In genomic region chr22:46806789-46807188, GRCh38 we compare ENCODE assay signal across 22 cellular contexts. TPM values are rescaled to one million over a fixed set of nuclear protein-coding genes. Genes with fewer than 3 reads are reported as not detected.
DNase-seq lines count a peak whose midpoint lies in the region; ATAC-seq and TF ChIP-seq lines count a peak whose summit lies in the region.
"Had no signal": no experiment of that assay in that cellular context is flagged by ENCODE, and none has a peak within 500 bp of the region (broad histone marks: within the 10 kb centered on the region; RNA-seq: fewer than 3 reads in every experiment).

No MANE protein-coding gene starts in this region.

- POLR2A ChIA-PET in activated CD4-positive, alpha-beta T cell treated with anti-CD3 and anti-CD28 coated beads, Interleukin-2, amount 10 ng/mL, durations not matched to agents 7 days and 5 days (lab: Charles Lee), result no interaction called here

- peaks cover 34% of the 10 kb centered on the region for H3K4me1 Mint-ChIP-seq in activated CD4-positive, alpha-beta T cell treated with anti-CD3 and anti-CD28 coated beads, Interleukin-2, amount 10 ng/mL, durations not matched to agents 7 days and 5 days
- peaks cover 24% of the 10 kb centered on the region for H3K4me1 Mint-ChIP-seq in activated CD4-positive, alpha-beta T cell treated with anti-CD3 and anti-CD28 coated beads, Interleukin-2, amount 10 ng/mL, durations not matched to agents 24 days and 14 days
- peaks cover 50 to 66% (median 62%) of the 10 kb centered on the region in 3 donors for H3K4me1 Mint-ChIP-seq in naive B cell

- H3K9ac ChIP-seq in BLaER1 treated with 17β-estradiol and CSF1 and Interleukin-3, amounts not matched to agents 10 nM and 100 nM, result peak overlapping the region in 2 of 11 experiments; percentile 20 to 42; a peak in 1 of 22 replicates
- H3K9ac ChIP-seq in Loucy (ENCODE audit: low read depth, low read length, poor library complexity, severe bottlenecking), result no peak overlapping the region

- peak overlapping the region in 9 of 11 experiments; percentile 50 to 85 (median 75); a peak in 17 of 22 replicates for H3K4me2 ChIP-seq in BLaER1 treated with 17β-estradiol and CSF1 and Interleukin-3, amounts not matched to agents 10 nM and 100 nM
- peak overlapping the region; percentile 13 for H3K4me2 ChIP-seq in Loucy (ENCODE audit: low read depth, low read length, poor library complexity, severe bottlenecking)
- H3K4me2 ChIP-seq: hepatocyte had no signal

- peaks cover 35 to 100% (median 78%) of the 10 kb centered on the region in 11 experiments; a peak in 21 of 22 replicates for H4K20me1 ChIP-seq in BLaER1 treated with 17β-estradiol and CSF1 and Interleukin-3, amounts not matched to agents 10 nM and 100 nM
- peaks cover 4% of the 10 kb centered on the region for H4K20me1 ChIP-seq in Loucy (ENCODE audit: insufficient read depth, low read length, poor library complexity, severe bottlenecking)

- H3K36me3 ChIP-seq in BLaER1 treated with 17β-estradiol and CSF1 and Interleukin-3, amounts not matched to agents 10 nM and 100 nM, result peaks cover 51 to 93% (median 76%) of the 10 kb centered on the region in 11 experiments
- peaks cover 36% of the 10 kb centered on the region for H3K36me3 ChIP-seq in Loucy (ENCODE audit: insufficient read depth, low read length)
- H3K36me3 ChIP-seq in effector memory CD4-positive, alpha-beta T cell (ENCODE audit: control insufficient read depth, insufficient read depth, low read length), result peaks cover 6% of the 10 kb centered on the region
- H3K36me3 ChIP-seq: BE2C, thyroid gland had no signal

- peak overlapping the region in 2 of 11 experiments; percentile 33 to 59; a peak in 4 of 22 replicates for H3K27ac ChIP-seq in BLaER1 treated with 17β-estradiol and CSF1 and Interleukin-3, amounts not matched to agents 10 nM and 100 nM
- no peak overlapping the region for H3K27ac ChIP-seq in effector memory CD4-positive, alpha-beta T cell (ENCODE audit: insufficient read depth, low read length, poor library complexity, severe bottlenecking)
- H3K27ac ChIP-seq: foreskin keratinocyte, hepatocyte, Peyer's patch, thyroid gland, VCaP had no signal

- H3K36me3 Mint-ChIP-seq in activated CD4-positive, alpha-beta T cell treated with anti-CD3 and anti-CD28 coated beads, Interleukin-2, amount 10 ng/mL, durations not matched to agents 7 days and 5 days (ENCODE audit: low read depth), result peaks cover 27% of the 10 kb centered on the region
- H3K36me3 Mint-ChIP-seq in activated CD4-positive, alpha-beta T cell treated with anti-CD3 and anti-CD28 coated beads, Interleukin-2, amount 10 ng/mL, durations not matched to agents 24 days and 14 days (ENCODE audit: low read depth), result peaks cover 37% of the 10 kb centered on the region
- peaks cover 14 to 15% of the 10 kb centered on the region in 2 donors for H3K36me3 Mint-ChIP-seq in naive B cell

- no peaks in the 10 kb centered on the region for H3K9me3 Mint-ChIP-seq in activated CD4-positive, alpha-beta T cell treated with anti-CD3 and anti-CD28 coated beads, Interleukin-2, amount 10 ng/mL, durations not matched to agents 7 days and 5 days
- H3K9me3 Mint-ChIP-seq in activated CD4-positive, alpha-beta T cell treated with anti-CD3 and anti-CD28 coated beads, Interleukin-2, amount 10 ng/mL, durations not matched to agents 24 days and 14 days, result no peaks in the 10 kb centered on the region
- H3K9me3 Mint-ChIP-seq in naive B cell, result no peaks in the 10 kb centered on the region
- H3K9me3 Mint-ChIP-seq: activated naive CD4-positive, alpha-beta T cell treated with anti-CD3 and anti-CD28 coated beads for 36 hours had no signal

- intact Hi-C loops in activated CD4-positive, alpha-beta T cell treated with anti-CD3 and anti-CD28 coated beads, Interleukin-2, amount 10 ng/mL, durations not matched to agents 24 days and 14 days (cut with micrococcal nuclease), result no loop called here

- CTCF ChIA-PET in activated CD4-positive, alpha-beta T cell treated with anti-CD3 and anti-CD28 coated beads, Interleukin-2, amount 10 ng/mL, durations not matched to agents 7 days and 5 days (lab: Charles Lee), result interaction anchor here (0.7 to 0.8 kb wide), 2 partner anchors 8 to 602 kb away, joined by 3 read pairs; no protein-coding TSS in a partner anchor

- no peaks in the 10 kb centered on the region for H3K27me3 Mint-ChIP-seq in activated CD4-positive, alpha-beta T cell treated with anti-CD3 and anti-CD28 coated beads, Interleukin-2, amount 10 ng/mL, durations not matched to agents 7 days and 5 days
- H3K27me3 Mint-ChIP-seq in activated CD4-positive, alpha-beta T cell treated with anti-CD3 and anti-CD28 coated beads, Interleukin-2, amount 10 ng/mL, durations not matched to agents 24 days and 14 days, result no peaks in the 10 kb centered on the region
- H3K27me3 Mint-ChIP-seq in naive B cell, result no peaks in the 10 kb centered on the region
- H3K27me3 Mint-ChIP-seq: progenitor cell of endocrine pancreas had no signal

- H3K9me3 ChIP-seq in BLaER1 treated with 17β-estradiol and CSF1 and Interleukin-3, amounts not matched to agents 10 nM and 100 nM (replicated peaks in 1 of 11), result no peaks in the 10 kb centered on the region
- H3K9me3 ChIP-seq in Loucy (ENCODE audit: insufficient read depth, low read depth, low read length), result no peaks in the 10 kb centered on the region
- no peaks in the 10 kb centered on the region for H3K9me3 ChIP-seq in effector memory CD4-positive, alpha-beta T cell (ENCODE audit: control insufficient read depth, low read length)
- H3K9me3 ChIP-seq: BE2C, Peyer's patch, thyroid gland had no signal

- peaks cover 19% of the 10 kb centered on the region; the same call in 1 of the 2 replicates for H3K79me2 ChIP-seq in Loucy (ENCODE audit: insufficient read depth, low read length)

- peak overlapping the region; percentile 27 for H3K27ac Mint-ChIP-seq in activated CD4-positive, alpha-beta T cell treated with anti-CD3 and anti-CD28 coated beads, Interleukin-2, amount 10 ng/mL, durations not matched to agents 7 days and 5 days
- H3K27ac Mint-ChIP-seq in activated CD4-positive, alpha-beta T cell treated with anti-CD3 and anti-CD28 coated beads, Interleukin-2, amount 10 ng/mL, durations not matched to agents 24 days and 14 days, result no peak overlapping the region
- peak overlapping the region in 5 of 6 donors; percentile 12 to 88 (median 30) for H3K27ac Mint-ChIP-seq in naive B cell
- H3K27ac Mint-ChIP-seq: activated naive CD4-positive, alpha-beta T cell treated with anti-CD3 and anti-CD28 coated beads for 36 hours; progenitor cell of endocrine pancreas had no signal

- H3K4me1 ChIP-seq in BLaER1 treated with 17β-estradiol and CSF1 and Interleukin-3, amounts not matched to agents 10 nM and 100 nM, result peaks cover 4 to 46% (median 35%) of the 10 kb centered on the region in 10 experiments; a peak in 16 of 20 replicates
- H3K4me1 ChIP-seq in Loucy (ENCODE audit: insufficient read depth, low read length, poor library complexity, severe bottlenecking), result peaks cover 7% of the 10 kb centered on the region
- H3K4me1 ChIP-seq in effector memory CD4-positive, alpha-beta T cell (ENCODE audit: control insufficient read depth, insufficient read depth, low read length, poor library complexity, severe bottlenecking), result peaks cover 15% of the 10 kb centered on the region
- H3K4me1 ChIP-seq: BE2C, foreskin keratinocyte had no signal

- H3K4me3 Mint-ChIP-seq in activated CD4-positive, alpha-beta T cell treated with anti-CD3 and anti-CD28 coated beads, Interleukin-2, amount 10 ng/mL, durations not matched to agents 7 days and 5 days, result no peak overlapping the region
- no peak overlapping the region for H3K4me3 Mint-ChIP-seq in activated CD4-positive, alpha-beta T cell treated with anti-CD3 and anti-CD28 coated beads, Interleukin-2, amount 10 ng/mL, durations not matched to agents 24 days and 14 days
- H3K4me3 Mint-ChIP-seq in naive B cell, result peak overlapping the region in 1 of 8 donors; percentile 48
- H3K4me3 Mint-ChIP-seq: activated naive CD4-positive, alpha-beta T cell treated with anti-CD3 and anti-CD28 coated beads for 36 hours had no signal

- no peaks in the 10 kb centered on the region for H3F3A ChIP-seq in Loucy (ENCODE audit: low read depth)

- ATAC-seq in naive B cell (ENCODE audit: low read depth in 2 of 2) (no peak), GM21367 (IDR thresholded peaks at IDR 0.05; ENCODE audit: unreplicated experiment) (no peak)
- ATAC-seq: foreskin keratinocyte; stimulated activated naive CD8-positive, alpha-beta T cell treated with anti-CD3 and anti-CD28 coated beads, Interleukin-15, Interleukin-2, amounts not matched to agents 100 U/mL and 50 U/mL, for 24 hours had no signal

- no peak for TF ChIP-seq CTCF in Loucy (conservative IDR thresholded peaks at IDR 0.05; ENCODE audit: low read length)

- H2AFZ ChIP-seq in Loucy (ENCODE audit: low read length), result no peak overlapping the region
- H2AFZ ChIP-seq: hepatocyte had no signal

- H3K9me2 ChIP-seq in Loucy (replicated peaks; ENCODE audit: low read depth, low read length), result no peaks in the 10 kb centered on the region

- DNase-seq in activated CD4-positive, alpha-beta T cell treated with anti-CD3 and anti-CD28 coated beads, Interleukin-2, amount 10 ng/mL, durations not matched to agents 7 days and 5 days, result no peak
- DNase-seq in activated CD4-positive, alpha-beta T cell treated with anti-CD3 and anti-CD28 coated beads, Interleukin-2, amount 10 ng/mL, durations not matched to agents 24 days and 14 days, result no peak
- DNase-seq in naive B cell (no peak), hepatic stellate cell (ENCODE audit: low spot score) (no peak)
- no peak for DNase-seq in effector memory CD4-positive, alpha-beta T cell
- DNase-seq: activated naive CD4-positive, alpha-beta T cell treated with anti-CD3 and anti-CD28 coated beads for 36 hours; BE2C; EL; foreskin keratinocyte; NCI-H1417; NCI-H2107; NCI-H524; Peyer's patch; stimulated activated CD4-positive, alpha-beta T cell treated with anti-CD3 and anti-CD28 coated beads, Interleukin-2, amount 100 ng/mL, for 24 hours; stimulated activated naive CD8-positive, alpha-beta T cell treated with anti-CD3 and anti-CD28 coated beads, Interleukin-15, Interleukin-2, amounts not matched to agents 100 U/mL and 50 U/mL, for 24 hours; thyroid gland had no signal

- H3K27me3 ChIP-seq in BLaER1 treated with 17β-estradiol and CSF1 and Interleukin-3, amounts not matched to agents 10 nM and 100 nM, result no peaks in the 10 kb centered on the region
- no peaks in the 10 kb centered on the region for H3K27me3 ChIP-seq in Loucy (ENCODE audit: insufficient read depth, low read length, poor library complexity, severe bottlenecking)
- no peaks in the 10 kb centered on the region for H3K27me3 ChIP-seq in effector memory CD4-positive, alpha-beta T cell (replicated peaks; ENCODE audit: control insufficient read depth, insufficient read depth, low read length, poor library complexity, severe bottlenecking)
- H3K27me3 ChIP-seq: BE2C, foreskin keratinocyte, hepatocyte, Peyer's patch, thyroid gland had no signal

- no peak overlapping the region for H3K4me3 ChIP-seq in BLaER1 treated with 17β-estradiol and CSF1 and Interleukin-3, amounts not matched to agents 10 nM and 100 nM
- no peak overlapping the region for H3K4me3 ChIP-seq in Loucy (ENCODE audit: low read length, poor library complexity, severe bottlenecking)
- no peak overlapping the region for H3K4me3 ChIP-seq in effector memory CD4-positive, alpha-beta T cell (ENCODE audit: insufficient read depth, low read depth, low read length, poor library complexity, severe bottlenecking)
- H3K4me3 ChIP-seq: hepatocyte, Peyer's patch, thyroid gland had no signal

RNA-seq across cellular contexts. Expression of gene TBC1D22A, which starts 44.3 kb away (rescaled TPM):
- total RNA-seq in activated CD4-positive, alpha-beta T cell treated with anti-CD3 and anti-CD28 coated beads, Interleukin-2, amount 10 ng/mL, durations not matched to agents 7 days and 5 days, result 10 to 100 TPM; 34.1 to 39.2 TPM
- total RNA-seq in activated CD4-positive, alpha-beta T cell treated with anti-CD3 and anti-CD28 coated beads, Interleukin-2, amount 10 ng/mL, durations not matched to agents 24 days and 14 days, result 39.2 and 41.0 TPM in 2 replicates
- 10 to 100 TPM; 47.2 to 74.5 (median 62.6) TPM for polyA plus RNA-seq in naive B cell (ENCODE audit: low read depth in 6 of 6)
